Comparison of ENCODE assay signal across 14 cellular contexts in the genomic region with DNA sequence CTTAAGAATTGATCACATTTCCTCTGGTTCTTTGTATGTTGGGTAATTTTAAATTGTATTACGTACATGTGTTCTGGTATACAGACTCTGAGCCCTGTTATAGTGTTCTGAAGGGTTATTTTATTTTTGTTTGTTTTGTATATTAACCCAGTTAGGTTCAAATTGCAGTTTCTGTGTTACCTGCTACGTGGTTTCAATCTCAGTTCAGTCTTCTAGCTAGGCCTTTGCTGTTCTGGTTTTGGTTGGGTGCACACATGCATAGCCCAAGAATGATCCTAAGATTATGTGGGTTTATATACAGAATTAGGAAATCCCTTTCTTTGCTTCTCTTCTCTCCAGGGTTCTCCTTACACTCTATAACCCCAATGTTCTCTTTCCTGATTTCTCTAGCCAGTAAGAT.
"Had no signal": no experiment of that assay in that cellular context is flagged by ENCODE, and none has a peak within 500 bp of the region (broad histone marks: within the 10 kb centered on the region; RNA-seq: fewer than 3 reads in every experiment).

No MANE protein-coding gene starts in this region.

- H3K36me3 ChIP-seq: cardiac muscle cell, esophagus squamous epithelium, heart right ventricle, left lung, spleen, thyroid gland had no signal

- H3K27ac ChIP-seq: cardiac muscle cell, esophagus squamous epithelium, heart right ventricle, left lung, spleen, thyroid gland had no signal

- H3K27me3 ChIP-seq: cardiac muscle cell, esophagus squamous epithelium, left lung, spleen, thyroid gland had no signal

- H3K9me3 ChIP-seq: esophagus squamous epithelium, heart right ventricle, left lung, spleen, thyroid gland had no signal

- DNase-seq: activated CD4-positive, alpha-beta T cell treated with anti-CD3 and anti-CD28 coated beads for 36 hours; activated CD4-positive, alpha-beta T cell treated with anti-CD3 and anti-CD28 coated beads, Interleukin-2, amount 50 U/mL, for 48 hours; activated gamma-delta T cell treated with Interleukin-2 at 50 U/mL for 16 hours; amniotic stem cell; effector memory CD4-positive, alpha-beta T cell; esophagus squamous epithelium; heart right ventricle; left lung; mammary epithelial cell; retina; spleen; stimulated activated naive CD4-positive, alpha-beta T cell; thyroid gland had no signal

- ATAC-seq: activated CD4-positive, alpha-beta T cell treated with anti-CD3 and anti-CD28 coated beads for 36 hours; heart right ventricle; left lung had no signal

- H3K4me3 ChIP-seq: cardiac muscle cell, esophagus squamous epithelium, heart right ventricle, left lung, spleen, thyroid gland had no signal
